Comparison of ENCODE assay signal across 16 cellular contexts in genomic region chr1:9729523-9729922, GRCh38.
DNase-seq lines count a peak whose midpoint lies in the region; ATAC-seq lines count a peak whose summit lies in the region.
"Had no signal": no experiment of that assay in that cellular context is flagged by ENCODE, and none has a peak within 500 bp of the region (broad histone marks: within the 10 kb centered on the region; RNA-seq: fewer than 3 reads in every experiment).

No MANE protein-coding gene starts in this region.

- no peak overlapping the region for H3K4me3 Mint-ChIP-seq in activated CD4-positive, alpha-beta memory T cell treated with anti-CD3 and anti-CD28 coated beads for 36 hours
- peak overlapping the region; percentile 61 to 73 for H3K4me3 Mint-ChIP-seq in effector memory CD8-positive, alpha-beta T cell
- H3K4me3 Mint-ChIP-seq: GM23338 had no signal

- intact Hi-C loops in activated CD4-positive, alpha-beta memory T cell treated with anti-CD3 and anti-CD28 coated beads for 36 hours (cut with micrococcal nuclease) = loop anchor here (2.0 to 5.0 kb wide), 6 partner anchors 71 to 303 kb away; partner anchors contain the start of genes CLSTN1, TMEM201 and UBE4B

- H3K36me3 ChIP-seq in thymus (ENCODE audit: control insufficient read depth, insufficient read depth) = peaks cover 75% of the 10 kb centered on the region
- H3K36me3 ChIP-seq: ovary had no signal

- POLR2A ChIA-PET in activated CD4-positive, alpha-beta memory T cell treated with anti-CD3 and anti-CD28 coated beads for 36 hours (lab: Charles Lee) = interaction anchor here (0.6 to 1.9 kb wide), 4 partner anchors 12 to 101 kb away, joined by 3 to 9 read pairs (median 3); no protein-coding TSS in a partner anchor

- no peaks in the 10 kb centered on the region for H3K9me3 Mint-ChIP-seq in activated naive CD4-positive, alpha-beta T cell treated with anti-CD3 and anti-CD28 coated beads, Interleukin-2, amount 50 U/mL, for 72 hours
- H3K9me3 Mint-ChIP-seq in activated CD4-positive, alpha-beta memory T cell treated with anti-CD3 and anti-CD28 coated beads for 36 hours = no peaks in the 10 kb centered on the region
- no peaks in the 10 kb centered on the region for H3K9me3 Mint-ChIP-seq in effector memory CD8-positive, alpha-beta T cell

- H3K4me1 Mint-ChIP-seq in activated CD4-positive, alpha-beta memory T cell treated with anti-CD3 and anti-CD28 coated beads for 36 hours (ENCODE audit: low read depth) = peaks cover 51% of the 10 kb centered on the region
- peaks cover 43 to 45% of the 10 kb centered on the region in 2 donors for H3K4me1 Mint-ChIP-seq in effector memory CD8-positive, alpha-beta T cell (ENCODE audit: low read depth in 2 of 2)
- H3K4me1 Mint-ChIP-seq: GM23338 had no signal

- H3K27me3 ChIP-seq in thymus (ENCODE audit: control insufficient read depth, insufficient read depth) = no peaks in the 10 kb centered on the region
- H3K27me3 ChIP-seq: ovary, transverse colon had no signal

- peak overlapping the region; percentile 25 for H3K27ac ChIP-seq in thymus (ENCODE audit: low read depth)
- H3K27ac ChIP-seq: left ventricle myocardium inferior, ovary, transverse colon had no signal

- H3K9me3 ChIP-seq in thymus (ENCODE audit: control insufficient read depth) = peaks cover 2% of the 10 kb centered on the region
- H3K9me3 ChIP-seq: Caco-2, left ventricle myocardium inferior, ovary, transverse colon had no signal

- no peak overlapping the region for H3K4me3 ChIP-seq in thymus (ENCODE audit: low read length)
- H3K4me3 ChIP-seq: GM23338, left ventricle myocardium inferior, ovary, transverse colon had no signal

- 96% methylated on average over 12 of the region's 12 CpGs for WGBS in thymus

- peaks cover 42 to 70% of the 10 kb centered on the region in 2 donors for H3K36me3 Mint-ChIP-seq in activated naive CD4-positive, alpha-beta T cell treated with anti-CD3 and anti-CD28 coated beads, Interleukin-2, amount 50 U/mL, for 72 hours
- H3K36me3 Mint-ChIP-seq in activated CD4-positive, alpha-beta memory T cell treated with anti-CD3 and anti-CD28 coated beads for 36 hours = peaks cover 76% of the 10 kb centered on the region
- peaks cover 92% of the 10 kb centered on the region for H3K36me3 Mint-ChIP-seq in effector memory CD8-positive, alpha-beta T cell (ENCODE audit: insufficient read depth)

- ATAC-seq in activated naive CD4-positive, alpha-beta T cell treated with anti-CD3 and anti-CD28 coated beads, Interleukin-2, amount 50 U/mL, for 72 hours = no peak
- ATAC-seq in effector memory CD8-positive, alpha-beta T cell (replicated peaks) = no peak
- no peak for ATAC-seq in HG02852 (IDR thresholded peaks at IDR 0.05; ENCODE audit: unreplicated experiment)
- ATAC-seq: GM23338 had no signal

- H3K4me1 ChIP-seq in thymus (ENCODE audit: control insufficient read depth, insufficient read depth, low read length) = peaks cover 15% of the 10 kb centered on the region
- H3K4me1 ChIP-seq: Caco-2, left ventricle myocardium inferior, transverse colon had no signal

- no peak for DNase-seq in activated naive CD4-positive, alpha-beta T cell treated with anti-CD3 and anti-CD28 coated beads, Interleukin-2, amount 50 U/mL, for 72 hours (ENCODE audit: low spot score in 2 of 2)
- no peak for DNase-seq in activated naive CD4-positive, alpha-beta T cell treated with Interleukin-2 at 50 U/mL for 16 hours
- no peak for DNase-seq in activated CD4-positive, alpha-beta memory T cell treated with anti-CD3 and anti-CD28 coated beads for 36 hours
- DNase-seq in effector memory CD8-positive, alpha-beta T cell = no peak
- DNase-seq in NCI-H1417 (lab: John Stamatoyannopoulos, UW) = no peak
- DNase-seq in stimulated activated CD4-positive, alpha-beta T cell treated with anti-CD3 and anti-CD28 coated beads, Interleukin-1b, Interleukin-23, amount 100 ng/mL, for 48 hours = no peak
- DNase-seq: activated gamma-delta T cell, Caco-2, head of caudate nucleus, left ventricle myocardium inferior, NCI-H2081, ovary, transverse colon had no signal

- CTCF ChIA-PET in activated CD4-positive, alpha-beta memory T cell treated with anti-CD3 and anti-CD28 coated beads for 36 hours (lab: Charles Lee) = interaction anchor here (1.0 to 2.7 kb wide), 3 partner anchors 8 to 27 kb away, joined by 3 to 8 read pairs (median 5); no protein-coding TSS in a partner anchor

- H3K27me3 Mint-ChIP-seq in activated CD4-positive, alpha-beta memory T cell treated with anti-CD3 and anti-CD28 coated beads for 36 hours = no peaks in the 10 kb centered on the region
- H3K27me3 Mint-ChIP-seq in effector memory CD8-positive, alpha-beta T cell = no peaks in the 10 kb centered on the region

- H3K27ac Mint-ChIP-seq in activated naive CD4-positive, alpha-beta T cell treated with anti-CD3 and anti-CD28 coated beads, Interleukin-2, amount 50 U/mL, for 72 hours = peak overlapping the region; percentile 88 to 89
- peak overlapping the region; percentile 90 for H3K27ac Mint-ChIP-seq in activated CD4-positive, alpha-beta memory T cell treated with anti-CD3 and anti-CD28 coated beads for 36 hours
- H3K27ac Mint-ChIP-seq in effector memory CD8-positive, alpha-beta T cell = peak overlapping the region; percentile 92 to 96
- H3K27ac Mint-ChIP-seq: GM23338 had no signal
